1 cellular context compared by ENCODE assay signal in the genomic region with DNA sequence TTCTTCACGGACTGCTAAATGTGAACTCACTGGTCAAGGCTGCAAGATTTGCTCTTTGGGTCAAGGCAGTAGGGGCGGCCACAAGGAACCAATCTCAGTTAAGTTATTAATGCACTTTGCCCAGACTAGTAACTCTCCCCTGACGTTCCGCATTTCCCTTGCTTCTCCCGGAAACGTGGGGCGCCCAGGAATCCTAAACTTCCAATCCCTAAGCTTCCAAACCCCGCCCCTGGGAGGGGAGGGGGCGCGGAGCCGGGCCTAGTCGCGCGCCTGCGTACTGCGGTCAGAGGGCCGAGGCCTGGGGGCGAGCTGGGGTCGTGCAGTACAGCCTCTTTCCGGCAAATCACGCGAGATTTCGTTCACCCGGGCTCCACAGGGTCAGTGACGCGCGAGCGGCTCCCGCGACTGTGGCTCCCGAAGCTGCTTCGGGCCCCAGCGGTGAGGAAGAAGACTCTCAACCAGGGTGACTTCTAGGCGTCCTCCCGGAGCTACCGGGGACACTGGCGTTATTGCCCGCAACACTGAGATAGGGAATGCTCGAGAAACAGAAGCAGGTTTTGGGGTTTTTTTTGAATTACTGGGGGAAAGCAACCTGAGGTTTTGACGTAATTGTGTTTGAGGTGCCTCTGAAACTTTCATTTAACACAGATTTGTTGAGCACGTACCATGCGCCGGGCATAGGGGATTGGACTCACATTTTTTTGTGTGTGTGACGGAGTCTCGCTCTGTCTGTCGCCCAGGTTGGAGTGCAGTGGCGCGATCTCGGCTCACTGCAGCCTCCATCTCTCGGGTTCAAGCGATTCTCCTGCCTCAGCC.
A peak's percentile ranks its signal among the peaks of the same experiment; 100 is the strongest.
TF ChIP-seq lines count a peak whose summit lies in the region.

PTGR2 (plus strand) TSS at position 265 of the 816 bp plus-strand sequence. CDS start 7,032 bp downstream, outside the sequence.

TF ChIP-seq in K562, 482 proteins besides CTCF, POLR2A, EP300 and RAD21 (continued from another document and continues in another):
- TF ChIP-seq, protein P1, sequence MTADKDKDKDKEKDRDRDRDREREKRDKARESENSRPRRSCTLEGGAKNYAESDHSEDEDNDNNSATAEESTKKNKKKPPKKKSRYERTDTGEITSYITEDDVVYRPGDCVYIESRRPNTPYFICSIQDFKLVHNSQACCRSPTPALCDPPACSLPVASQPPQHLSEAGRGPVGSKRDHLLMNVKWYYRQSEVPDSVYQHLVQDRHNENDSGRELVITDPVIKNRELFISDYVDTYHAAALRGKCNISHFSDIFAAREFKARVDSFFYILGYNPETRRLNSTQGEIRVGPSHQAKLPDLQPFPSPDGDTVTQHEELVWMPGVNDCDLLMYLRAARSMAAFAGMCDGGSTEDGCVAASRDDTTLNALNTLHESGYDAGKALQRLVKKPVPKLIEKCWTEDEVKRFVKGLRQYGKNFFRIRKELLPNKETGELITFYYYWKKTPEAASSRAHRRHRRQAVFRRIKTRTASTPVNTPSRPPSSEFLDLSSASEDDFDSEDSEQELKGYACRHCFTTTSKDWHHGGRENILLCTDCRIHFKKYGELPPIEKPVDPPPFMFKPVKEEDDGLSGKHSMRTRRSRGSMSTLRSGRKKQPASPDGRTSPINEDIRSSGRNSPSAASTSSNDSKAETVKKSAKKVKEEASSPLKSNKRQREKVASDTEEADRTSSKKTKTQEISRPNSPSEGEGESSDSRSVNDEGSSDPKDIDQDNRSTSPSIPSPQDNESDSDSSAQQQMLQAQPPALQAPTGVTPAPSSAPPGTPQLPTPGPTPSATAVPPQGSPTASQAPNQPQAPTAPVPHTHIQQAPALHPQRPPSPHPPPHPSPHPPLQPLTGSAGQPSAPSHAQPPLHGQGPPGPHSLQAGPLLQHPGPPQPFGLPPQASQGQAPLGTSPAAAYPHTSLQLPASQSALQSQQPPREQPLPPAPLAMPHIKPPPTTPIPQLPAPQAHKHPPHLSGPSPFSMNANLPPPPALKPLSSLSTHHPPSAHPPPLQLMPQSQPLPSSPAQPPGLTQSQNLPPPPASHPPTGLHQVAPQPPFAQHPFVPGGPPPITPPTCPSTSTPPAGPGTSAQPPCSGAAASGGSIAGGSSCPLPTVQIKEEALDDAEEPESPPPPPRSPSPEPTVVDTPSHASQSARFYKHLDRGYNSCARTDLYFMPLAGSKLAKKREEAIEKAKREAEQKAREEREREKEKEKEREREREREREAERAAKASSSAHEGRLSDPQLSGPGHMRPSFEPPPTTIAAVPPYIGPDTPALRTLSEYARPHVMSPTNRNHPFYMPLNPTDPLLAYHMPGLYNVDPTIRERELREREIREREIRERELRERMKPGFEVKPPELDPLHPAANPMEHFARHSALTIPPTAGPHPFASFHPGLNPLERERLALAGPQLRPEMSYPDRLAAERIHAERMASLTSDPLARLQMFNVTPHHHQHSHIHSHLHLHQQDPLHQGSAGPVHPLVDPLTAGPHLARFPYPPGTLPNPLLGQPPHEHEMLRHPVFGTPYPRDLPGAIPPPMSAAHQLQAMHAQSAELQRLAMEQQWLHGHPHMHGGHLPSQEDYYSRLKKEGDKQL (CRISPR knock-in tag; IDR thresholded peaks at IDR 0.05; ENCODE audit: borderline replicate concordance) = no peak
- TF ChIP-seq FOSL1 (tag; conservative IDR thresholded peaks at IDR 0.05) (0 out of 2 replicates have a peak, but pooled peaks have one; percentile 14), ZBTB12 (CRISPR knock-in tag; IDR thresholded peaks at IDR 0.05) (no peak), RBM15 (IDR thresholded peaks at IDR 0.05; ENCODE audit: insufficient read depth, low read length) (no peak), HDGF (IDR thresholded peaks at IDR 0.05) (no peak), KDM2B (CRISPR knock-in tag; IDR thresholded peaks at IDR 0.05) (no peak), TBP (optimal IDR thresholded peaks at IDR 0.05; ENCODE audit: low read depth, low read length) (peak; percentile 68), ARID1B (IDR thresholded peaks at IDR 0.05) (0 out of 2 replicates have a peak, but pooled peaks have one; percentile 3), XRCC5 (IDR thresholded peaks at IDR 0.05; ENCODE audit: low read depth, low read length) (no peak), NCOA2 (IDR thresholded peaks at IDR 0.05; ENCODE audit: partially characterized antibody in 2 of 2) (no peak), RCOR1 (IDR thresholded peaks at IDR 0.05; ENCODE audit: borderline replicate concordance in 1 of 2, low read depth in 2 of 2, low read length in 2 of 2) (0 out of 4 replicates have a peak, but pooled peaks of 1 of the 2 experiments have one; percentile 21), NFE2 (IDR thresholded peaks at IDR 0.05; ENCODE audit: low read depth) (no peak), ZNF695 (CRISPR knock-in tag; IDR thresholded peaks at IDR 0.05) (no peak), AFF1 (IDR thresholded peaks at IDR 0.05; ENCODE audit: low read depth in 1 of 2, partially characterized antibody in 2 of 2) (peak; percentile 21 to 28), MBD2 (IDR thresholded peaks at IDR 0.05; ENCODE audit: borderline replicate concordance, low read depth) (0 out of 2 replicates have a peak, but pooled peaks have one; percentile 19), CEBPB (tag; IDR thresholded peaks at IDR 0.05) (no peak), ZNF134 (CRISPR knock-in tag; conservative IDR thresholded peaks at IDR 0.05) (no peak), SRSF1 (IDR thresholded peaks at IDR 0.05; ENCODE audit: low read depth, low read length) (no peak), CBX1 (IDR thresholded peaks at IDR 0.05; ENCODE audit: low read depth) (peak; percentile 73; the same call in 1 of the 2 replicates), CHAMP1 (IDR thresholded peaks at IDR 0.05) (no peak)
- TF ChIP-seq, protein P2, sequence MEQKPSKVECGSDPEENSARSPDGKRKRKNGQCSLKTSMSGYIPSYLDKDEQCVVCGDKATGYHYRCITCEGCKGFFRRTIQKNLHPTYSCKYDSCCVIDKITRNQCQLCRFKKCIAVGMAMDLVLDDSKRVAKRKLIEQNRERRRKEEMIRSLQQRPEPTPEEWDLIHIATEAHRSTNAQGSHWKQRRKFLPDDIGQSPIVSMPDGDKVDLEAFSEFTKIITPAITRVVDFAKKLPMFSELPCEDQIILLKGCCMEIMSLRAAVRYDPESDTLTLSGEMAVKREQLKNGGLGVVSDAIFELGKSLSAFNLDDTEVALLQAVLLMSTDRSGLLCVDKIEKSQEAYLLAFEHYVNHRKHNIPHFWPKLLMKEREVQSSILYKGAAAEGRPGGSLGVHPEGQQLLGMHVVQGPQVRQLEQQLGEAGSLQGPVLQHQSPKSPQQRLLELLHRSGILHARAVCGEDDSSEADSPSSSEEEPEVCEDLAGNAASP (IDR thresholded peaks at IDR 0.05) = no peak
- TF ChIP-seq, protein P3, sequence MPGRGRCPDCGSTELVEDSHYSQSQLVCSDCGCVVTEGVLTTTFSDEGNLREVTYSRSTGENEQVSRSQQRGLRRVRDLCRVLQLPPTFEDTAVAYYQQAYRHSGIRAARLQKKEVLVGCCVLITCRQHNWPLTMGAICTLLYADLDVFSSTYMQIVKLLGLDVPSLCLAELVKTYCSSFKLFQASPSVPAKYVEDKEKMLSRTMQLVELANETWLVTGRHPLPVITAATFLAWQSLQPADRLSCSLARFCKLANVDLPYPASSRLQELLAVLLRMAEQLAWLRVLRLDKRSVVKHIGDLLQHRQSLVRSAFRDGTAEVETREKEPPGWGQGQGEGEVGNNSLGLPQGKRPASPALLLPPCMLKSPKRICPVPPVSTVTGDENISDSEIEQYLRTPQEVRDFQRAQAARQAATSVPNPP (IDR thresholded peaks at IDR 0.05; ENCODE audit: borderline replicate concordance, insufficient read depth, insufficient read length) = no peak
- TF ChIP-seq, protein P4, sequence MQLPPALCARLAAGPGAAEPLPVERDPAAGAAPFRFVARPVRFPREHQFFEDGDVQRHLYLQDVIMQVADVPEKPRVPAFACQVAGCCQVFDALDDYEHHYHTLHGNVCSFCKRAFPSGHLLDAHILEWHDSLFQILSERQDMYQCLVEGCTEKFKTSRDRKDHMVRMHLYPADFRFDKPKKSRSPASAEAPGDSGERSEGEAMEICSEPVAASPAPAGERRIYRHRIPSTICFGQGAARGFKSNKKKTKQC (CRISPR knock-in tag; IDR thresholded peaks at IDR 0.05) = no peak; the same call in 1 of the 2 replicates
- TF ChIP-seq, protein P5, sequence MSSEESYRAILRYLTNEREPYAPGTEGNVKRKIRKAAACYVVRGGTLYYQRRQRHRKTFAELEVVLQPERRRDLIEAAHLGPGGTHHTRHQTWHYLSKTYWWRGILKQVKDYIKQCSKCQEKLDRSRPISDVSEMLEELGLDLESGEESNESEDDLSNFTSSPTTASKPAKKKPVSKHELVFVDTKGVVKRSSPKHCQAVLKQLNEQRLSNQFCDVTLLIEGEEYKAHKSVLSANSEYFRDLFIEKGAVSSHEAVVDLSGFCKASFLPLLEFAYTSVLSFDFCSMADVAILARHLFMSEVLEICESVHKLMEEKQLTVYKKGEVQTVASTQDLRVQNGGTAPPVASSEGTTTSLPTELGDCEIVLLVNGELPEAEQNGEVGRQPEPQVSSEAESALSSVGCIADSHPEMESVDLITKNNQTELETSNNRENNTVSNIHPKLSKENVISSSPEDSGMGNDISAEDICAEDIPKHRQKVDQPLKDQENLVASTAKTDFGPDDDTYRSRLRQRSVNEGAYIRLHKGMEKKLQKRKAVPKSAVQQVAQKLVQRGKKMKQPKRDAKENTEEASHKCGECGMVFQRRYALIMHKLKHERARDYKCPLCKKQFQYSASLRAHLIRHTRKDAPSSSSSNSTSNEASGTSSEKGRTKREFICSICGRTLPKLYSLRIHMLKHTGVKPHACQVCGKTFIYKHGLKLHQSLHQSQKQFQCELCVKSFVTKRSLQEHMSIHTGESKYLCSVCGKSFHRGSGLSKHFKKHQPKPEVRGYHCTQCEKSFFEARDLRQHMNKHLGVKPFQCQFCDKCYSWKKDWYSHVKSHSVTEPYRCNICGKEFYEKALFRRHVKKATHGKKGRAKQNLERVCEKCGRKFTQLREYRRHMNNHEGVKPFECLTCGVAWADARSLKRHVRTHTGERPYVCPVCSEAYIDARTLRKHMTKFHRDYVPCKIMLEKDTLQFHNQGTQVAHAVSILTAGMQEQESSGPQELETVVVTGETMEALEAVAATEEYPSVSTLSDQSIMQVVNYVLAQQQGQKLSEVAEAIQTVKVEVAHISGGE (CRISPR knock-in tag; IDR thresholded peaks at IDR 0.05) = peak in 1 of 3 experiments; percentile 42; a peak in 1 of 6 replicates
- TF ChIP-seq, protein P6, sequence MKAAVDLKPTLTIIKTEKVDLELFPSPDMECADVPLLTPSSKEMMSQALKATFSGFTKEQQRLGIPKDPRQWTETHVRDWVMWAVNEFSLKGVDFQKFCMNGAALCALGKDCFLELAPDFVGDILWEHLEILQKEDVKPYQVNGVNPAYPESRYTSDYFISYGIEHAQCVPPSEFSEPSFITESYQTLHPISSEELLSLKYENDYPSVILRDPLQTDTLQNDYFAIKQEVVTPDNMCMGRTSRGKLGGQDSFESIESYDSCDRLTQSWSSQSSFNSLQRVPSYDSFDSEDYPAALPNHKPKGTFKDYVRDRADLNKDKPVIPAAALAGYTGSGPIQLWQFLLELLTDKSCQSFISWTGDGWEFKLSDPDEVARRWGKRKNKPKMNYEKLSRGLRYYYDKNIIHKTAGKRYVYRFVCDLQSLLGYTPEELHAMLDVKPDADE (conservative IDR thresholded peaks at IDR 0.05; ENCODE audit: control insufficient read depth, low read depth, low read length) = no peak
